ENCODE assay signal across 2 cellular contexts in the genomic region with DNA sequence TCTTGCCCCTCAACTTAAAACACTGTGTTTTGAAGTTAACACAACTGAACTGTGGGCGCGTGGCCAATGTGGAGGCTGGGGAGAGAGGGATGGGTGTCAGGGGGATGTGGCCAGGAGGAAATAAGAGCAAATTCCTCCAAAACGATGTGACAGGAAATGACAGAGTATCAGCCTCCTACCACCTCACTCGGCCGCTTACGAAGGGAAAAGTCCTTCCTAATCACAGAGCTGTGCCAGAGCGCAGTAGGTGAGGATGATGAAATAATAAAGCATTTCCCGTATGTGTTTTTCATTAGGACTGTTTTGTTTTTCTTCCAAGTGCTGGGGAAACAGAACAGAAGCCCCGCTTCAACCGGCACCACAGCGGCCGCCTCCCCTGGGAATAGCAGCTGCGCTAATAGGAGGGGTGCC.
TF ChIP-seq lines count a peak whose summit lies in the region.

No MANE protein-coding gene starts in this region.

TF ChIP-seq in GM23338, 12 proteins besides CTCF, POLR2A, EP300 and RAD21 (continued from another document):
- TF ChIP-seq, protein P1, sequence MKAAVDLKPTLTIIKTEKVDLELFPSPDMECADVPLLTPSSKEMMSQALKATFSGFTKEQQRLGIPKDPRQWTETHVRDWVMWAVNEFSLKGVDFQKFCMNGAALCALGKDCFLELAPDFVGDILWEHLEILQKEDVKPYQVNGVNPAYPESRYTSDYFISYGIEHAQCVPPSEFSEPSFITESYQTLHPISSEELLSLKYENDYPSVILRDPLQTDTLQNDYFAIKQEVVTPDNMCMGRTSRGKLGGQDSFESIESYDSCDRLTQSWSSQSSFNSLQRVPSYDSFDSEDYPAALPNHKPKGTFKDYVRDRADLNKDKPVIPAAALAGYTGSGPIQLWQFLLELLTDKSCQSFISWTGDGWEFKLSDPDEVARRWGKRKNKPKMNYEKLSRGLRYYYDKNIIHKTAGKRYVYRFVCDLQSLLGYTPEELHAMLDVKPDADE (IDR thresholded peaks at IDR 0.05) = no peak
- TF ChIP-seq STAT1 (IDR thresholded peaks at IDR 0.05; ENCODE audit: unreplicated experiment) = no peak
TF ChIP-seq in GM23338: peak in this region for 0.

TF ChIP-seq in endothelial cell of umbilical vein, 7 proteins besides CTCF, POLR2A, EP300 and RAD21 (continued from another document):
- TF ChIP-seq, protein P2, sequence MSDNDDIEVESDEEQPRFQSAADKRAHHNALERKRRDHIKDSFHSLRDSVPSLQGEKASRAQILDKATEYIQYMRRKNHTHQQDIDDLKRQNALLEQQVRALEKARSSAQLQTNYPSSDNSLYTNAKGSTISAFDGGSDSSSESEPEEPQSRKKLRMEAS (IDR thresholded peaks at IDR 0.05; ENCODE audit: insufficient read depth, insufficient read length) = no peak
- no peak for TF ChIP-seq EZH2 (IDR thresholded peaks at IDR 0.05; ENCODE audit: borderline replicate concordance, low read depth, low read length, severe bottlenecking)
- no peak for TF ChIP-seq GATA2 (IDR thresholded peaks at IDR 0.05; ENCODE audit: insufficient read depth, insufficient read length, low read depth, low read length)
- TF ChIP-seq POLR2AphosphoS5 (IDR thresholded peaks at IDR 0.05; ENCODE audit: insufficient read depth, low read depth, low read length) = no peak
- TF ChIP-seq JUN (IDR thresholded peaks at IDR 0.05; ENCODE audit: borderline replicate concordance, insufficient read depth, insufficient read length, low read depth) = no peak
- no peak for TF ChIP-seq FOS (IDR thresholded peaks at IDR 0.05; ENCODE audit: borderline replicate concordance, insufficient read depth, low read length)
